In the genomic region with DNA sequence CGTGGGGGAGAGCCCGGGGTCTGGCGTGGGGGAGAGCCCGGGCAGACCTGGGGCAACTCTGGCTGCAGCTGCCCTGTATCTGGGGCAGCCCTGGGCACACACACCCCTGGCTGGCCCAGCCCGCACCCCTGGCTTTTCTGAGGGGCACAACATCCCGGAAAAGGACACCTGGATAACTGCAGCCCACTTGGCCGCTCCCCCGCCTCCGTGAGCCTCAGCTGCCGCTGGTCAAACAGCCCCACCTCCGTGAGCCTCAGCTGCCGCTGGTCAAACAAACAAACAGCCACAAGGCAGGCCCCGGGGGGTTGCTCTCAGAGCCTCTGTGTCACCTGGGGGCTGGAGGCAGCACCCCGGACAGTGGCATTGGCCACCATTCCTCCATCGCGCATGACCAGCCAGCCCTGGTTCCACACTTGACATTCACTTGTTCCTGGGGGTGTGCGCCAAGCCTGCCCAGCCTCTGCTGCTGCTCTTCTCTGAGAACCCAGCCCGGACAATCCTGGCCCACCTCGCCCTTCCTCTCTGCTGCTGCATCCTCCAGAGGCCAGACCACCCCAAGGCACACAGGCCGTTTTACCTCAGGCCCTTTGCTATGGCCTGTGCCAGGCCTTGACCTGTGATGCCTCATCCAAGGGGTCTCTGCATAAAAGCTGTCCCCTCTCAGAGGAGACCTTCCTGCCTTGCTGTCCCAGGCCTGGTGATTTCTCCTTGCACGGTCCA, we compare ENCODE assay signal across 14 cellular contexts. TPM values are rescaled to one million over a fixed set of nuclear protein-coding genes. Genes with fewer than 3 reads are reported as not detected.
DNase-seq lines count a peak whose midpoint lies in the region; ATAC-seq and TF ChIP-seq lines count a peak whose summit lies in the region.
"Had no signal": no experiment of that assay in that cellular context is flagged by ENCODE, and none has a peak within 500 bp of the region (broad histone marks: within the 10 kb centered on the region; RNA-seq: fewer than 3 reads in every experiment).

No MANE protein-coding gene starts in this region.

- peaks cover 16% of the 10 kb centered on the region for H3K4me1 Mint-ChIP-seq in chondrocyte (ENCODE audit: low read depth)
- peaks cover 34% of the 10 kb centered on the region for H3K4me1 Mint-ChIP-seq in nephron progenitor cell

- TF ChIP-seq CTCF in BE2C (IDR thresholded peaks at IDR 0.05; ENCODE audit: low read depth, low read length) (no peak), HL-60 (IDR thresholded peaks at IDR 0.05; ENCODE audit: insufficient read depth, low read length) (no peak), chondrocyte (IDR thresholded peaks at IDR 0.05) (no peak), nephron progenitor cell (IDR thresholded peaks at IDR 0.05) (no peak), lower leg skin (IDR thresholded peaks at IDR 0.05) (no peak), PC-3 (conservative IDR thresholded peaks at IDR 0.05; ENCODE audit: low read depth, low read length) (no peak)

- H3K4me3 Mint-ChIP-seq in chondrocyte (ENCODE audit: unreplicated experiment) (no peak overlapping the region), nephron progenitor cell (no peak overlapping the region)

- no peak overlapping the region for H3K4me2 ChIP-seq in PC-3 (ENCODE audit: low read length)

- POLR2A ChIA-PET in PC-3 (lab: Charles Lee; ENCODE audit: unreplicated experiment): no interaction called here

- H3K27me3 ChIP-seq in BE2C: no peaks in the 10 kb centered on the region
- no peaks in the 10 kb centered on the region for H3K27me3 ChIP-seq in HL-60 (ENCODE audit: insufficient read depth, poor library complexity, severe bottlenecking)
- H3K27me3 ChIP-seq in PC-3 (ENCODE audit: low read length): no peaks in the 10 kb centered on the region
- H3K27me3 ChIP-seq: BLaER1 treated with 17β-estradiol and CSF1 and Interleukin-3, amounts not matched to agents 10 nM and 100 nM; brain microvascular endothelial cell had no signal

- no peaks in the 10 kb centered on the region for H3F3A ChIP-seq in PC-3 (ENCODE audit: low read length, unreplicated experiment)

- no peaks in the 10 kb centered on the region for H3K9me2 ChIP-seq in PC-3 (replicated peaks; ENCODE audit: low read length)

- H3K4me3 ChIP-seq in BE2C (ENCODE audit: low read depth, low read length) (no peak overlapping the region), HL-60 (replicated peaks; ENCODE audit: insufficient read depth, low read length) (no peak overlapping the region; the same call in 1 of the 2 replicates), lower leg skin (ENCODE audit: low read depth, poor library complexity, severe bottlenecking) (no peak overlapping the region), PC-3 (ENCODE audit: low read length) (no peak overlapping the region)
- H3K4me3 ChIP-seq: BLaER1 treated with 17β-estradiol and CSF1 and Interleukin-3, amounts not matched to agents 10 nM and 100 nM had no signal

- H3K9ac ChIP-seq in PC-3 (ENCODE audit: low read length): no peak overlapping the region

- peaks cover 20% of the 10 kb centered on the region for H3K4me1 ChIP-seq in BE2C
- no peaks in the 10 kb centered on the region for H3K4me1 ChIP-seq in PC-3 (ENCODE audit: insufficient read depth, low read length)

- no peaks in the 10 kb centered on the region for H3K9me3 Mint-ChIP-seq in chondrocyte (ENCODE audit: low read depth)
- no peaks in the 10 kb centered on the region for H3K9me3 Mint-ChIP-seq in nephron progenitor cell

- H3K36me3 Mint-ChIP-seq in chondrocyte (ENCODE audit: low read depth) (no peaks in the 10 kb centered on the region), nephron progenitor cell (ENCODE audit: low read depth) (no peaks in the 10 kb centered on the region)

- ATAC-seq in GM19035 (IDR thresholded peaks at IDR 0.05; ENCODE audit: unreplicated experiment) (no peak), PC-3 (no peak)

- H3K27ac Mint-ChIP-seq in chondrocyte (ENCODE audit: unreplicated experiment): peak overlapping the region; percentile 20
- peak overlapping the region; percentile 24 for H3K27ac Mint-ChIP-seq in nephron progenitor cell

- H3K36me3 ChIP-seq in BE2C (no peaks in the 10 kb centered on the region), PC-3 (ENCODE audit: low read depth, low read length) (no peaks in the 10 kb centered on the region)
- H3K36me3 ChIP-seq: brain microvascular endothelial cell had no signal

- H3K79me2 ChIP-seq in PC-3 (ENCODE audit: low read length): no peaks in the 10 kb centered on the region

- intact Hi-C loops in lower leg skin (cut with DNase I; ENCODE audit: low total_unique reads): no loop called here
- intact Hi-C loops in PC-3 (cut with micrococcal nuclease): no loop called here

- WGBS in lower leg skin, 2 donors: 78 to 80% methylated on average over 14 to 20 of the region's 21 CpGs

- TF ChIP-seq POLR2A in lower leg skin (IDR thresholded peaks at IDR 0.05): no peak

- H2AFZ ChIP-seq in PC-3 (ENCODE audit: low read length): no peak overlapping the region

- no peaks in the 10 kb centered on the region for H3K9me3 ChIP-seq in BE2C
- no peaks in the 10 kb centered on the region for H3K9me3 ChIP-seq in PC-3 (ENCODE audit: low read length)
- H3K9me3 ChIP-seq: BLaER1 treated with 17β-estradiol and CSF1 and Interleukin-3, amounts not matched to agents 10 nM and 100 nM had no signal

- DNase-seq in BE2C: peak; percentile 18
- DNase-seq in HL-60 (ENCODE audit: low read depth in 1 of 2, low spot score in 1 of 2): no peak
- no peak for DNase-seq in chondrocyte (ENCODE audit: low spot score)
- DNase-seq in nephron progenitor cell: no peak
- no peak for DNase-seq in NCI-H2029 (lab: John Stamatoyannopoulos, UW)
- no peak for DNase-seq in lower leg skin (ENCODE audit: low spot score in 2 of 2)
- DNase-seq in PC-3: no peak
- DNase-seq: activated CD4-positive, alpha-beta T cell treated with anti-CD3 and anti-CD28 coated beads, Interleukin-2, amount 50 U/mL, for 48 hours; activated effector memory CD4-positive, alpha-beta T cell treated with anti-CD3 and anti-CD28 coated beads, Interleukin-2, amount 50 U/mL, for 16 hours; NCI-H1436; NK-92 treated with Interleukin-12 subunit alpha and Interleukin-12 subunit beta, amount 100 ng/mL, for 24 hours had no signal

- CTCF ChIA-PET in PC-3 (lab: Charles Lee): no interaction called here

- no peaks in the 10 kb centered on the region for H3K27me3 Mint-ChIP-seq in chondrocyte (ENCODE audit: low read depth)
- H3K27me3 Mint-ChIP-seq in nephron progenitor cell (ENCODE audit: low read depth, poor library complexity): peaks cover 3% of the 10 kb centered on the region

- H3K27ac ChIP-seq in HL-60 (replicated peaks): peak overlapping the region; percentile 81
- H3K27ac ChIP-seq in PC-3 (ENCODE audit: low read length): no peak overlapping the region
- H3K27ac ChIP-seq: brain microvascular endothelial cell had no signal

- no peaks in the 10 kb centered on the region for H4K20me1 ChIP-seq in PC-3 (ENCODE audit: low read length)

- BruUV-seq in PC-3 (replicated peaks; lab: Mats Ljungman, UMichigan): no TSS peak

RNA-seq across cellular contexts. Expression of a gene that starts 19.9 kb away (rescaled TPM):
- 93.6 TPM for polyA plus RNA-seq in BE2C (2012; ENCODE audit: insufficient read depth, insufficient read length, low read depth)
- total RNA-seq in chondrocyte (16.3 to 54.4 TPM (median 50.2 TPM) in 3 replicates), lower leg skin (10 to 100 TPM; 38.0 to 48.3 (median 43.1) TPM), PC-3 (2014; rRNA removed) (19.5 and 24.6 TPM in 2 replicates)
